ENCODE assay signal across 20 cellular contexts in the genomic region with DNA sequence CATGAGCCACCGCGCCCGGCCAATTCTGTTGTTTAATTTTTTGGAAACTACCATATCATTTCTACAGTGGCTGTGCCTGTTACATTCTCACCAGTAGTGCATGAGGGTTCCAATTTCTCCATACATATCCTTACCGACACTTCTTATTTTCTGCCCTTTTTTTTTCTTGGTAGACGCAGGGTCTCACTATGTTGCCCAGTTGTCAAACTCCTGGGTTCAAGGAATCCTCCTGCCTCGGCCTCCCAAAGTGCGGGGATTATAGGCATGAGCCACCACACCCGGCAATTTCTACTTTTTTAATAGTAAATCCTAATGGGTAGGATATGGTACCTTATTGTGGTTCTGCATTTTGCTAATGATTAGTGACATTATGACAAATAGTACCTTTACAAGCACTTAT. TPM values are rescaled to one million over a fixed set of nuclear protein-coding genes. Genes with fewer than 3 reads are reported as not detected.
"Had no signal": no experiment of that assay in that cellular context is flagged by ENCODE, and none has a peak within 500 bp of the region (broad histone marks: within the 10 kb centered on the region; RNA-seq: fewer than 3 reads in every experiment).

No MANE protein-coding gene starts in this region.

- DNase-seq: IMR-90, Kasumi-1, MM.1S, NCI-H1092 treated with DMSO at 0.1 percent for 48 hours, NCI-H1436, NCI-H187, NCI-H2029, NCI-H2081 treated with DMSO at 0.1 percent for 48 hours, NCI-H2171, NCI-H226, NCI-H446, NCI-H510A, NCI-H524 treated with DMSO at 0.1 percent for 48 hours, NCI-H69, NCI-H774, SHP77, SK-N-SH, SW 1271 had no signal

- H3K4me2 ChIP-seq: KMS-11, SK-N-SH had no signal

- H3K9me3 ChIP-seq: SK-N-SH had no signal

- H3K27ac ChIP-seq: KMS-11, RWPE1 had no signal

- H3K9ac ChIP-seq: KMS-11, SK-N-SH had no signal

RNA-seq across cellular contexts. Expression of a gene that starts 9.6 kb away (rescaled TPM):
- total RNA-seq: IMR-90 had no signal
